In genomic region chr6:144063246-144063743, GRCh38 we compare ENCODE assay signal across 8 cellular contexts. TPM values are rescaled to one million over a fixed set of nuclear protein-coding genes. Genes with fewer than 3 reads are reported as not detected.
DNase-seq lines count a peak whose midpoint lies in the region; ATAC-seq and TF ChIP-seq lines count a peak whose summit lies in the region.

No MANE protein-coding gene starts in this region.

- no peaks in the 10 kb centered on the region for H3K36me3 Mint-ChIP-seq in nephron (ENCODE audit: low read depth)

- no peak overlapping the region for H3K27ac ChIP-seq in A673 (ENCODE audit: low read depth, low read length, poor library complexity, severe bottlenecking)
- peak overlapping the region; percentile 14 to 62 for H3K27ac ChIP-seq in coronary artery

- peaks cover 69% of the 10 kb centered on the region for H3K27me3 ChIP-seq in A673 (replicated peaks; ENCODE audit: insufficient read depth, low read depth, low read length, poor library complexity)
- peaks cover 51% of the 10 kb centered on the region for H3K27me3 ChIP-seq in MG63

- H3K4me1 Mint-ChIP-seq in nephron = peaks cover 15% of the 10 kb centered on the region

- H3K9me3 ChIP-seq in A673 (ENCODE audit: low read depth, low read length, poor library complexity, severe bottlenecking) = no peaks in the 10 kb centered on the region
- H3K9me3 ChIP-seq in MG63 = no peaks in the 10 kb centered on the region

- H3K27ac Mint-ChIP-seq in nephron = peak overlapping the region in 2 of 3 experiments; percentile 9 to 11

- DNase-seq in A673 (ENCODE audit: low spot score) (no peak), MG63 (no peak), coronary artery (ENCODE audit: low spot score) (no peak), AG20443 (ENCODE audit: low spot score) (no peak), DMS79 treated with DMSO at 0.1 percent for 48 hours (lab: John Stamatoyannopoulos, UW) (no peak)

- H3K4me1 ChIP-seq in A673 (ENCODE audit: insufficient read depth, low read length, poor library complexity, severe bottlenecking) = peaks cover 3% of the 10 kb centered on the region

- CTCF ChIA-PET in A673 (lab: Charles Lee) = no interaction called here

- H3K4me3 ChIP-seq in A673 (ENCODE audit: low read depth, low read length, poor library complexity, severe bottlenecking) (peak overlapping the region; percentile 59), MG63 (peak overlapping the region; percentile 52), coronary artery (peak overlapping the region; percentile 86)

- POLR2A ChIA-PET in A673 (lab: Charles Lee; ENCODE audit: low non-redundant PET) = no interaction called here

- H3K36me3 ChIP-seq in A673 (ENCODE audit: insufficient read depth, low read length, poor library complexity, severe bottlenecking) (no peaks in the 10 kb centered on the region), MG63 (no peaks in the 10 kb centered on the region)

- BruUV-seq in A673 (replicated peaks; lab: Mats Ljungman, UMichigan) = no TSS peak

- no peaks in the 10 kb centered on the region for H3K9me3 Mint-ChIP-seq in nephron

- TF ChIP-seq CTCF in A673 (conservative IDR thresholded peaks at IDR 0.05; ENCODE audit: low read depth, low read length) = no peak
- TF ChIP-seq CTCF in coronary artery (IDR thresholded peaks at IDR 0.05) = no peak
- no peak for TF ChIP-seq CTCF in nephron (IDR thresholded peaks at IDR 0.05; ENCODE audit: unreplicated experiment in 3 of 3)

- peak; percentile 0 for ATAC-seq in GM18867 (IDR thresholded peaks at IDR 0.05; ENCODE audit: unreplicated experiment)
- no peak for ATAC-seq in HG03460 (IDR thresholded peaks at IDR 0.05; ENCODE audit: unreplicated experiment)

- H3K4me3 Mint-ChIP-seq in nephron = peak overlapping the region; percentile 75 to 85 (median 85)

- intact Hi-C loops in A673 (cut with micrococcal nuclease; ENCODE audit: unreplicated experiment) = loop anchor here (1.0 kb wide), 1 partner anchor 32 kb away; the partner anchor contains the start of gene SF3B5

- peaks cover 79% of the 10 kb centered on the region for H3K27me3 Mint-ChIP-seq in nephron (ENCODE audit: low read depth)

RNA-seq across cellular contexts. Expression of gene SF3B5, which starts 32.1 kb away (rescaled TPM):
- total RNA-seq in A673 (2021) = 135 and 136 TPM in 2 replicates
- 65.0 and 97.1 TPM in 2 replicates for total RNA-seq in MG63 (2014; rRNA removed; shearing (Covaris generic); ENCODE audit: low replicate concordance)

RNA-seq across cellular contexts. Expression of gene PLAGL1, which starts 55.2 kb away (rescaled TPM):
- 0.77 and 1.3 TPM in 2 replicates for total RNA-seq in A673 (2021)
- 2.1 and 5.0 TPM in 2 replicates for total RNA-seq in MG63 (2014; rRNA removed; shearing (Covaris generic); ENCODE audit: low replicate concordance)
